ENCODE assay signal across 21 cellular contexts in genomic region chr9:122791872-122792669, GRCh38. TPM values are rescaled to one million over a fixed set of nuclear protein-coding genes. Genes with fewer than 3 reads are reported as not detected.
DNase-seq lines count a peak whose midpoint lies in the region; ATAC-seq, FAIRE-seq and TF ChIP-seq lines count a peak whose summit lies in the region.
"Had no signal": no experiment of that assay in that cellular context is flagged by ENCODE, and none has a peak within 500 bp of the region (broad histone marks: within the 10 kb centered on the region; RNA-seq: fewer than 3 reads in every experiment).

No MANE protein-coding gene starts in this region.

- no peaks in the 10 kb centered on the region for H4K20me1 ChIP-seq in IMR-90 (ENCODE audit: insufficient read depth, low read length)
- H4K20me1 ChIP-seq: BLaER1 had no signal

- TF ChIP-seq POLR2A in IMR-90 (IDR thresholded peaks at IDR 0.05; ENCODE audit: low read depth, low read length): no peak

- H3K14ac ChIP-seq in IMR-90 (replicated peaks; ENCODE audit: low read depth, low read length): no peak overlapping the region

- DNase-seq in activated CD8-positive, alpha-beta memory T cell treated with anti-CD3 and anti-CD28 coated beads, Interleukin-2, amount 10 ng/mL, durations not matched to agents 7 days and 5 days: peak; percentile 7
- no peak for DNase-seq in activated CD8-positive, alpha-beta memory T cell treated with anti-CD3 and anti-CD28 coated beads, Interleukin-2, amount 50 U/mL, for 48 hours
- DNase-seq in IMR-90 (no peak), frontal cortex (ENCODE audit: low spot score in 2 of 2) (no peak), foreskin fibroblast (no peak), mesenteric fat pad (ENCODE audit: low spot score) (no peak)
- DNase-seq: AML-193; Caco-2; CD8-positive, alpha-beta memory T cell; DND-41; GF-D8; GM23248 had no signal

- no peak overlapping the region for H4K8ac ChIP-seq in IMR-90 (ENCODE audit: low read depth in 2 of 2, low read length in 2 of 2)

- H3K4me1 Mint-ChIP-seq in activated CD8-positive, alpha-beta memory T cell treated with anti-CD3 and anti-CD28 coated beads, Interleukin-2, amount 10 ng/mL, durations not matched to agents 7 days and 5 days: no peaks in the 10 kb centered on the region
- H3K4me1 Mint-ChIP-seq: CD8-positive, alpha-beta memory T cell had no signal

- no peak overlapping the region for H3K4me3 ChIP-seq in IMR-90 (ENCODE audit: insufficient read depth, low read depth, low read length)
- no peak overlapping the region for H3K4me3 ChIP-seq in foreskin fibroblast (ENCODE audit: low read depth in 1 of 2, low read length in 2 of 2)
- H3K4me3 ChIP-seq: BLaER1, GM23248 had no signal

- no peak overlapping the region for H3K4me3 Mint-ChIP-seq in activated CD8-positive, alpha-beta memory T cell treated with anti-CD3 and anti-CD28 coated beads, Interleukin-2, amount 10 ng/mL, durations not matched to agents 7 days and 5 days
- H3K4me3 Mint-ChIP-seq: CD8-positive, alpha-beta memory T cell had no signal

- intact Hi-C loops in IMR-90 (cut with micrococcal nuclease): no loop called here

- TF ChIP-seq RAD21 in IMR-90 (IDR thresholded peaks at IDR 0.05; ENCODE audit: low read length): no peak

- H3K79me1 ChIP-seq in IMR-90 (ENCODE audit: low read depth in 1 of 2, low read length in 2 of 2): no peaks in the 10 kb centered on the region

- H3K36me3 Mint-ChIP-seq in activated CD8-positive, alpha-beta memory T cell treated with anti-CD3 and anti-CD28 coated beads, Interleukin-2, amount 10 ng/mL, durations not matched to agents 7 days and 5 days: no peaks in the 10 kb centered on the region

- no peak overlapping the region for H3K56ac ChIP-seq in IMR-90 (ENCODE audit: extremely low read depth, insufficient read depth, low read length)

- H2AFZ ChIP-seq in IMR-90 (replicated peaks; ENCODE audit: low read length, poor library complexity): no peak overlapping the region
- H2AFZ ChIP-seq: GM23248 had no signal

- H2BK5ac ChIP-seq in IMR-90 (ENCODE audit: low read depth, low read length, poor library complexity, severe bottlenecking): no peak overlapping the region

- no peak overlapping the region for H3K18ac ChIP-seq in IMR-90 (ENCODE audit: low read depth, low read length)

- in situ Hi-C loops in IMR-90 (cut with MboI; ENCODE audit: low sequenced_read_pairs): no loop called here

- no peak for ATAC-seq in activated CD8-positive, alpha-beta memory T cell treated with anti-CD3 and anti-CD28 coated beads, Interleukin-2, amount 10 ng/mL, durations not matched to agents 7 days and 5 days
- ATAC-seq in IMR-90 (ENCODE audit: low read depth): no peak
- ATAC-seq in HG02938 (IDR thresholded peaks at IDR 0.05; ENCODE audit: unreplicated experiment): no peak
- ATAC-seq in HG03095 (IDR thresholded peaks at IDR 0.05; ENCODE audit: unreplicated experiment): no peak
- ATAC-seq: HCT116, HepG2 had no signal

- TF ChIP-seq CTCF in IMR-90 (conservative IDR thresholded peaks at IDR 0.05; ENCODE audit: low read depth, low read length) (no peak), foreskin fibroblast (IDR thresholded peaks at IDR 0.05; ENCODE audit: low read depth, low read length) (no peak)

- no peaks in the 10 kb centered on the region for H3K36me3 ChIP-seq in IMR-90 (ENCODE audit: control insufficient read depth, insufficient read depth, low read length)
- H3K36me3 ChIP-seq: BLaER1 had no signal

- H3K9ac ChIP-seq in IMR-90 (ENCODE audit: low read depth, low read length): no peak overlapping the region
- H3K9ac ChIP-seq: BLaER1, GM23248 had no signal

- H2AK5ac ChIP-seq in IMR-90 (ENCODE audit: low read depth, low read length): no peak overlapping the region; the same call in 1 of the 2 replicates

- no peak overlapping the region for H3K27ac Mint-ChIP-seq in activated CD8-positive, alpha-beta memory T cell treated with anti-CD3 and anti-CD28 coated beads, Interleukin-2, amount 10 ng/mL, durations not matched to agents 7 days and 5 days

- CTCF ChIA-PET in activated CD8-positive, alpha-beta memory T cell treated with anti-CD3 and anti-CD28 coated beads, Interleukin-2, amount 10 ng/mL, durations not matched to agents 7 days and 5 days (lab: Charles Lee): no interaction called here
- CTCF ChIA-PET in IMR-90 (lab: Yijun Ruan, JAX): interaction anchor here (1.0 kb wide), 1 partner anchor 10 kb away, joined by 7 read pairs; no protein-coding TSS in a partner anchor

- H3K4me1 ChIP-seq in IMR-90 (ENCODE audit: control insufficient read depth, insufficient read depth, low read length): no peaks in the 10 kb centered on the region
- H3K4me1 ChIP-seq: BLaER1, Caco-2 had no signal

- H3K9me3 ChIP-seq in IMR-90 (ENCODE audit: control insufficient read depth, insufficient read depth, low read length): no peaks in the 10 kb centered on the region
- H3K9me3 ChIP-seq: BLaER1, Caco-2 had no signal

- WGBS in IMR-90 (ENCODE audit: extremely low coverage in 2 of 2, insufficient read length in 1 of 2), 2 experiments: 80% methylated on average over 1 of the region's 5 CpGs; no CpG with 5 or more reads in 1 of the 2 experiments

- peaks cover 6% of the 10 kb centered on the region; the same call in 1 of the 2 replicates for H3K9me1 ChIP-seq in IMR-90 (ENCODE audit: insufficient read depth, low read length)

- H3K4ac ChIP-seq in IMR-90 (ENCODE audit: low read depth, low read length): no peak overlapping the region

- no peaks in the 10 kb centered on the region for H3K27me3 ChIP-seq in IMR-90 (ENCODE audit: control insufficient read depth, insufficient read depth, low read length)
- H3K27me3 ChIP-seq: BLaER1 had no signal

- POLR2A ChIA-PET in IMR-90 (lab: Charles Lee; ENCODE audit: unreplicated experiment): no interaction called here

- no peak overlapping the region for H2AK9ac ChIP-seq in IMR-90 (replicated peaks; ENCODE audit: low read depth, low read length, poor library complexity)

- H3K27ac ChIP-seq in IMR-90 (ENCODE audit: insufficient read depth, low read length): no peak overlapping the region
- H3K27ac ChIP-seq: 22Rv1, BLaER1, GM23248 had no signal

- no peaks in the 10 kb centered on the region for H3K9me3 Mint-ChIP-seq in activated CD8-positive, alpha-beta memory T cell treated with anti-CD3 and anti-CD28 coated beads, Interleukin-2, amount 10 ng/mL, durations not matched to agents 7 days and 5 days (ENCODE audit: low read depth)
- H3K9me3 Mint-ChIP-seq: CD8-positive, alpha-beta memory T cell had no signal

- H4K91ac ChIP-seq in IMR-90 (ENCODE audit: insufficient read depth, low read depth, low read length): no peak overlapping the region

- H4K5ac ChIP-seq in IMR-90 (ENCODE audit: low read depth, low read length): no peak overlapping the region

- H2BK120ac ChIP-seq in IMR-90 (ENCODE audit: low read depth, low read length): peak overlapping the region; percentile 52; the same call in 1 of the 2 replicates

- FAIRE-seq in frontal cortex (lab: Jason Lieb, UNC): peak; percentile 44
- FAIRE-seq: GM19239, H54, HepG2, HTR-8/SVneo had no signal

- no peaks in the 10 kb centered on the region for H3K27me3 Mint-ChIP-seq in activated CD8-positive, alpha-beta memory T cell treated with anti-CD3 and anti-CD28 coated beads, Interleukin-2, amount 10 ng/mL, durations not matched to agents 7 days and 5 days

- H2BK20ac ChIP-seq in IMR-90 (ENCODE audit: low read depth, low read length): no peak overlapping the region

- no peak overlapping the region for H3K23ac ChIP-seq in IMR-90 (ENCODE audit: low read depth, low read length)

- no TSS peak for BruUV-seq in IMR-90 (replicated peaks; lab: Mats Ljungman, UMichigan)

- dilution Hi-C loops in IMR-90 (cut with HindIII; ENCODE audit: low sequenced_read_pairs, unreplicated experiment): no loop called here

- no peak overlapping the region for H3K4me2 ChIP-seq in IMR-90 (ENCODE audit: low read depth, low read length)
- H3K4me2 ChIP-seq: BLaER1 had no signal

- H2BK15ac ChIP-seq in IMR-90 (ENCODE audit: low read depth, low read length): 0 out of 3 replicates have a peak overlapping the region, but pooled peaks have one; percentile 79

TF ChIP-seq in IMR-90, 13 proteins besides CTCF, POLR2A, EP300 and RAD21 (continues in another document):
- TF ChIP-seq MAFK (IDR thresholded peaks at IDR 0.05; ENCODE audit: low read depth, low read length): no peak
- no peak for TF ChIP-seq NFE2L2 (IDR thresholded peaks at IDR 0.05; ENCODE audit: low read depth, low read length)

RNA-seq across cellular contexts. Expression of gene OR5C1, which starts 3.3 kb away (rescaled TPM):
- not detected for total RNA-seq in activated CD8-positive, alpha-beta memory T cell treated with anti-CD3 and anti-CD28 coated beads, Interleukin-2, amount 10 ng/mL, durations not matched to agents 7 days and 5 days
- total RNA-seq in IMR-90 (2012; rRNA removed) (not detected in 2 replicates), frontal cortex (not detected), mesenteric fat pad (not detected)
- not detected in 2 replicates for polyA plus RNA-seq in IMR-90 (2012; rRNA removed)
- not detected in 2 replicates for polyA plus RNA-seq in IMR-90 (2012; cell fraction: cytosol; rRNA removed)
- not detected in 2 replicates for polyA plus RNA-seq in IMR-90 (2012; cell fraction: nucleus; rRNA removed; ENCODE audit: low replicate concordance)
- total RNA-seq: Caco-2; CD8-positive, alpha-beta memory T cell; GM23248; HepG2 had no signal
- polyA plus RNA-seq: CD8-positive, alpha-beta memory T cell; GM23248; HepG2 had no signal

RNA-seq across cellular contexts. Expression of gene OR1K1, which starts 7.9 kb away (rescaled TPM):
- not detected for total RNA-seq in activated CD8-positive, alpha-beta memory T cell treated with anti-CD3 and anti-CD28 coated beads, Interleukin-2, amount 10 ng/mL, durations not matched to agents 7 days and 5 days
- total RNA-seq in IMR-90 (2012; rRNA removed) (not detected in 2 replicates), frontal cortex (not detected), mesenteric fat pad (not detected)
- polyA plus RNA-seq in IMR-90 (2012; rRNA removed): not detected in 2 replicates
- not detected in 2 replicates for polyA plus RNA-seq in IMR-90 (2012; cell fraction: cytosol; rRNA removed)
- polyA plus RNA-seq in IMR-90 (2012; cell fraction: nucleus; rRNA removed; ENCODE audit: low replicate concordance): not detected in 2 replicates
- total RNA-seq: Caco-2; CD8-positive, alpha-beta memory T cell; GM23248; HepG2 had no signal
- polyA plus RNA-seq: CD8-positive, alpha-beta memory T cell; GM23248; HepG2 had no signal

RNA-seq across cellular contexts. Expression of gene PDCL, which starts 36.3 kb away (rescaled TPM):
- 10 to 100 TPM; 22.0 to 29.0 TPM for total RNA-seq in activated CD8-positive, alpha-beta memory T cell treated with anti-CD3 and anti-CD28 coated beads, Interleukin-2, amount 10 ng/mL, durations not matched to agents 7 days and 5 days
- total RNA-seq in IMR-90 (2012; rRNA removed) (22.2 and 38.3 TPM in 2 replicates), frontal cortex (63.6 TPM), mesenteric fat pad (15.5 TPM)
- 8.7 and 10.1 TPM in 2 replicates for polyA plus RNA-seq in IMR-90 (2012; rRNA removed)
- 4.5 and 4.6 TPM in 2 replicates for polyA plus RNA-seq in IMR-90 (2012; cell fraction: cytosol; rRNA removed)
- 1.8 and 4.0 TPM in 2 replicates for polyA plus RNA-seq in IMR-90 (2012; cell fraction: nucleus; rRNA removed; ENCODE audit: low replicate concordance)

RNA-seq across cellular contexts. Expression of gene OR1L6, which starts 50.0 kb away (rescaled TPM):
- not detected for total RNA-seq in activated CD8-positive, alpha-beta memory T cell treated with anti-CD3 and anti-CD28 coated beads, Interleukin-2, amount 10 ng/mL, durations not matched to agents 7 days and 5 days
- total RNA-seq in IMR-90 (2012; rRNA removed) (not detected in 2 replicates), frontal cortex (not detected), mesenteric fat pad (not detected)
- polyA plus RNA-seq in IMR-90 (2012; rRNA removed): not detected in 2 replicates
- not detected in 2 replicates for polyA plus RNA-seq in IMR-90 (2012; cell fraction: cytosol; rRNA removed)
- not detected in 2 replicates for polyA plus RNA-seq in IMR-90 (2012; cell fraction: nucleus; rRNA removed; ENCODE audit: low replicate concordance)
- total RNA-seq: Caco-2; CD8-positive, alpha-beta memory T cell; GM23248; HepG2 had no signal
- polyA plus RNA-seq: CD8-positive, alpha-beta memory T cell; GM23248; HepG2 had no signal
